Comparison of ENCODE assay signal across 8 cellular contexts in genomic region chr19:44212865-44213346, GRCh38. TPM values are rescaled to one million over a fixed set of nuclear protein-coding genes. Genes with fewer than 3 reads are reported as not detected.
DNase-seq lines count a peak whose midpoint lies in the region; ATAC-seq and TF ChIP-seq lines count a peak whose summit lies in the region.

No MANE protein-coding gene starts in this region.

- H3K4me2 ChIP-seq in OCI-LY3 (ENCODE audit: low read length) = peak overlapping the region; percentile 96

- peaks cover 0 to 2% of the 10 kb centered on the region in 2 donors for H3K27me3 Mint-ChIP-seq in CD8-positive, alpha-beta memory T cell

- peaks cover 0 to 3% (median 1%) of the 10 kb centered on the region in 5 donors for H3K9me3 Mint-ChIP-seq in CD8-positive, alpha-beta memory T cell

- no peaks in the 10 kb centered on the region for H3K9me3 ChIP-seq in CD8-positive, alpha-beta memory T cell (ENCODE audit: low read length)
- H3K9me3 ChIP-seq in OCI-LY3 (ENCODE audit: insufficient read depth, low read length) (peaks cover 26% of the 10 kb centered on the region; the same call in 1 of the 2 replicates), thymus (ENCODE audit: control insufficient read depth) (no peaks in the 10 kb centered on the region)

- H3K36me3 Mint-ChIP-seq in CD8-positive, alpha-beta memory T cell = peaks cover 9 to 43% (median 34%) of the 10 kb centered on the region in 3 donors

- CTCF ChIA-PET in CD8-positive, alpha-beta memory T cell (lab: Charles Lee) = interaction anchor here (0.6 to 1.0 kb wide), 2 partner anchors 48 to 285 kb away, joined by 3 read pairs; partner anchors contain the start of gene ZNF226

- H3K4me1 ChIP-seq in CD8-positive, alpha-beta memory T cell (ENCODE audit: insufficient read depth, low read length) = peaks cover 20% of the 10 kb centered on the region
- H3K4me1 ChIP-seq in OCI-LY3 (ENCODE audit: low read length) (peaks cover 10% of the 10 kb centered on the region; the same call in 1 of the 2 replicates), thymus (ENCODE audit: control insufficient read depth, insufficient read depth, low read length) (peaks cover 10% of the 10 kb centered on the region)

- 3 to 4% methylated on average over 15 of the region's 15 CpGs for WGBS in lower leg skin, 2 donors
- 8% methylated on average over 15 of the region's 15 CpGs for WGBS in thymus

- peak overlapping the region; percentile 95 for H3K9ac ChIP-seq in OCI-LY3 (ENCODE audit: low read length)

- H3K4me1 Mint-ChIP-seq in CD8-positive, alpha-beta memory T cell = peaks cover 26 to 43% (median 40%) of the 10 kb centered on the region in 3 donors

- TF ChIP-seq CTCF in OCI-LY3 (IDR thresholded peaks at IDR 0.05; ENCODE audit: low read depth, low read length) = no peak
- TF ChIP-seq CTCF in lower leg skin (IDR thresholded peaks at IDR 0.05) = no peak

- no peak for TF ChIP-seq POLR2A in lower leg skin (IDR thresholded peaks at IDR 0.05)

- intact Hi-C loops in lower leg skin (cut with DNase I; ENCODE audit: low total_unique reads) = no loop called here

- peaks cover 17% of the 10 kb centered on the region for H3K36me3 ChIP-seq in CD8-positive, alpha-beta memory T cell (ENCODE audit: insufficient read depth, low read length)
- H3K36me3 ChIP-seq in OCI-LY3 (replicated peaks; ENCODE audit: low read depth, low read length) (peaks cover 41% of the 10 kb centered on the region), thymus (ENCODE audit: control insufficient read depth, insufficient read depth) (peaks cover 13% of the 10 kb centered on the region)

- no peak for ATAC-seq in HG03045 (IDR thresholded peaks at IDR 0.05; ENCODE audit: unreplicated experiment)

- POLR2A ChIA-PET in CD8-positive, alpha-beta memory T cell (lab: Charles Lee) = interaction anchor here (0.7 to 1.0 kb wide), 3 partner anchors 48 to 511 kb away, joined by 3 to 6 read pairs (median 3); partner anchors contain the start of gene ZNF226

- H3K27ac Mint-ChIP-seq in CD8-positive, alpha-beta memory T cell = peak overlapping the region; percentile 88 to 99 (median 94)

- peak overlapping the region; percentile 96 to 100 (median 99) for H3K4me3 Mint-ChIP-seq in CD8-positive, alpha-beta memory T cell

- peak overlapping the region; percentile 72 for H3K27ac ChIP-seq in CD8-positive, alpha-beta memory T cell (ENCODE audit: low read depth, low read length)
- H3K27ac ChIP-seq in OCI-LY3 (ENCODE audit: low read length) (peak overlapping the region; percentile 54), cingulate gyrus (ENCODE audit: low read depth, low read length) (peak overlapping the region; percentile 76), thymus (ENCODE audit: low read depth) (peak overlapping the region; percentile 44)

- DNase-seq in CD8-positive, alpha-beta memory T cell = no peak
- DNase-seq in H4 (ENCODE audit: low spot score) (peak; percentile 4), lower leg skin (ENCODE audit: low spot score in 2 of 2) (no peak)
- no peak for DNase-seq in stimulated activated CD4-positive, alpha-beta T cell treated with anti-CD3 and anti-CD28 coated beads, Interleukin-2, amount 100 ng/mL, for 24 hours

- H4K20me1 ChIP-seq in OCI-LY3 (ENCODE audit: insufficient read depth, low read length) = no peaks in the 10 kb centered on the region

- no peaks in the 10 kb centered on the region for H3K27me3 ChIP-seq in CD8-positive, alpha-beta memory T cell (ENCODE audit: insufficient read depth, low read length, poor library complexity, severe bottlenecking)
- H3K27me3 ChIP-seq in OCI-LY3 (ENCODE audit: low read depth, low read length) = no peaks in the 10 kb centered on the region
- H3K27me3 ChIP-seq in thymus (ENCODE audit: control insufficient read depth, insufficient read depth) = no peaks in the 10 kb centered on the region

- H2AFZ ChIP-seq in OCI-LY3 (ENCODE audit: low read depth, low read length) = peak overlapping the region; percentile 98

- peaks cover 31% of the 10 kb centered on the region for H3K79me2 ChIP-seq in OCI-LY3 (ENCODE audit: low read length)

- H3K4me3 ChIP-seq in CD8-positive, alpha-beta memory T cell (ENCODE audit: low read length) = peak overlapping the region; percentile 97
- H3K4me3 ChIP-seq in OCI-LY3 (ENCODE audit: low read length) (peak overlapping the region; percentile 97), lower leg skin (ENCODE audit: low read depth, poor library complexity, severe bottlenecking) (peak overlapping the region; percentile 57), thymus (ENCODE audit: low read length) (peak overlapping the region; percentile 68)

RNA-seq across cellular contexts. Expression of gene ZNF227, which starts 0.6 kb away (rescaled TPM):
- total RNA-seq in CD8-positive, alpha-beta memory T cell = 10 to 100 TPM; 22.1 to 24.0 TPM
- 11.4 TPM for polyA plus RNA-seq in CD8-positive, alpha-beta memory T cell
- 7.5 and 17.9 TPM in 2 replicates for total RNA-seq in H4 (2014; rRNA removed; shearing (Covaris generic))
- total RNA-seq in lower leg skin = 10 to 100 TPM; 10.1 to 15.5 (median 13.4) TPM
- polyA plus RNA-seq in thymus = 10.7 TPM

RNA-seq across cellular contexts. Expression of gene ZNF233, which starts 46.8 kb away (rescaled TPM):
- total RNA-seq in CD8-positive, alpha-beta memory T cell = under 1 TPM; 0.09 to 0.22 TPM
- polyA plus RNA-seq in CD8-positive, alpha-beta memory T cell = 0.44 TPM
- total RNA-seq in H4 (2014; rRNA removed; shearing (Covaris generic)) = 0.04 and 0.70 TPM in 2 replicates
- total RNA-seq in lower leg skin = 1 to 10 TPM in 1 of 4 donors, under 1 TPM in 1, not detected in 2; 0.06 to 1.4 TPM
- polyA plus RNA-seq in thymus = 1.7 TPM

RNA-seq across cellular contexts. Expression of gene ZNF226, which starts 48.0 kb away (rescaled TPM):
- total RNA-seq in CD8-positive, alpha-beta memory T cell = 1 to 10 TPM; 8.6 to 9.4 TPM
- polyA plus RNA-seq in CD8-positive, alpha-beta memory T cell = 24.8 TPM
- 23.0 and 27.9 TPM in 2 replicates for total RNA-seq in H4 (2014; rRNA removed; shearing (Covaris generic))
- total RNA-seq in lower leg skin = 10 to 100 TPM; 13.4 to 30.4 (median 19.8) TPM
- polyA plus RNA-seq in thymus = 32.9 TPM
